In the genomic region with DNA sequence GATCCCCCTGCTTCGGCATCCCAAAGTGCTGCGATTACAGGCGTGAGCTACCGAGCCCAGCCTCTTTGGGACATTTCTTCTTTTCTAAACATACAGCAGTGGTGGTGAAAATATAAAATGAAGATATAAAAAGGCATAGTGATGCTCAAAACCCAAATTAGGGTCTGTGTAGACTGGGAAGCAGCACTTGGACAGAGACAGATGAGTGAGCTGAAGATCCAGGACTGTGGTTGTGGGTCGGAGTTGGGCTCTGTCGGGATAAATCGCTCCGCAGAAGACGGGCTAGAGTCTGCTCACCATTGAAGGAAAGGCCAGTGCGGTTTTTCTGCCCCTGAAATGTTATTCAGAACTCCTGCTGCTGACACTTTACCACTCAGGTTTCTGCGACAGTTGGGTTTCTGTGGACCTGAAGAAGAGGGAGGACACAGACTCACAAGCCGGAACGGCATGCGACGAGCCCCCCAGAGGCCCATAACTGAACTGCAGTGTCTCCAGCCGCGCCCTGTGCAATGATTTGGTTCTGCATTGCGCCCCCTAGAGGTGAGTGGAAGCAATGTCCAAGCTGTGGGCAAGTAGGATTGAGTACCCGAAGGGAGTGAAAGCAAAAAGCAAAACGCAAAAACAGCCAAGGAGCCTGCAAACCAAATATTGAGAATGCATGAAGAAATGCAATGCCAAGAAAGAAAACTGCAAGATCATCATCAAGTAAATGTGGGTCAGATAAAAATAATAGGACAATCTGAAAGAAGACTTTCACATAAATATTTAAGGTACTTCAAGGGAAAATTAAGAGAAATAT, we compare ENCODE assay signal across 8 cellular contexts.
A peak's percentile ranks its signal among the peaks of the same experiment; 100 is the strongest.
DNase-seq lines count a peak whose midpoint lies in the region; ATAC-seq and TF ChIP-seq lines count a peak whose summit lies in the region.

No MANE protein-coding gene starts in this region.

- ATAC-seq in GM19025 (IDR thresholded peaks at IDR 0.05; ENCODE audit: low read depth, unreplicated experiment), result peak; percentile 99
- peak; percentile 100 for ATAC-seq in HG03159 (IDR thresholded peaks at IDR 0.05; ENCODE audit: unreplicated experiment)
- peak; percentile 100 for ATAC-seq in left lung

- no peak overlapping the region for H3K27ac ChIP-seq in left lung

- no peaks in the 10 kb centered on the region for H3K9me3 ChIP-seq in left lung

- H3K9me3 Mint-ChIP-seq in chondrocyte (ENCODE audit: low read depth), result no peaks in the 10 kb centered on the region

- peak; percentile 95 for TF ChIP-seq CTCF in chondrocyte (IDR thresholded peaks at IDR 0.05)
- TF ChIP-seq CTCF in left lung (IDR thresholded peaks at IDR 0.05), result peak; percentile 87 to 97

- H3K4me1 Mint-ChIP-seq in chondrocyte (ENCODE audit: low read depth), result peaks cover 6% of the 10 kb centered on the region

- H3K27me3 ChIP-seq in left lung, result no peaks in the 10 kb centered on the region

- no peaks in the 10 kb centered on the region for H3K36me3 Mint-ChIP-seq in chondrocyte (ENCODE audit: low read depth)

- H3K4me3 ChIP-seq in left lung, result no peak overlapping the region

- no peaks in the 10 kb centered on the region for H3K36me3 ChIP-seq in left lung

- intact Hi-C loops in left lung (cut with DNase I), result no loop called here

- no peak overlapping the region for H3K27ac Mint-ChIP-seq in chondrocyte (ENCODE audit: unreplicated experiment)

- H3K4me3 Mint-ChIP-seq in chondrocyte (ENCODE audit: unreplicated experiment), result no peak overlapping the region

- peaks cover 0 to 8% of the 10 kb centered on the region in 2 donors for H3K4me1 ChIP-seq in left lung

- peaks cover 15% of the 10 kb centered on the region for H3K27me3 Mint-ChIP-seq in chondrocyte (ENCODE audit: low read depth)

- DNase-seq in AG20443 (ENCODE audit: low spot score) (peak; percentile 88), NCI-H510A treated with DMSO at 0.1 percent for 48 hours (lab: John Stamatoyannopoulos, UW) (peak; percentile 52), chondrocyte (ENCODE audit: low spot score) (no peak), left lung (peak; percentile 74 to 85)
- peak; percentile 78 to 87 for DNase-seq in activated CD4-positive, alpha-beta T cell treated with anti-CD3 and anti-CD28 coated beads for 4 hours
- peak; percentile 49 to 73 (median 72) for DNase-seq in stimulated activated CD4-positive, alpha-beta T cell treated with anti-CD3 and anti-CD28 coated beads, TNF-alpha, amount 100 ng/mL, for 1 hour (ENCODE audit: low read depth in 3 of 3, low spot score in 1 of 3)
